In genomic region chr22:49046546-49047305, GRCh38 we compare ENCODE assay signal across 1 cellular context.
TF ChIP-seq lines count a peak whose summit lies in the region.

No MANE protein-coding gene starts in this region.

TF ChIP-seq in GM12878, 131 proteins besides CTCF, POLR2A, EP300 and RAD21 (continued from another document):
- TF ChIP-seq, protein P1, sequence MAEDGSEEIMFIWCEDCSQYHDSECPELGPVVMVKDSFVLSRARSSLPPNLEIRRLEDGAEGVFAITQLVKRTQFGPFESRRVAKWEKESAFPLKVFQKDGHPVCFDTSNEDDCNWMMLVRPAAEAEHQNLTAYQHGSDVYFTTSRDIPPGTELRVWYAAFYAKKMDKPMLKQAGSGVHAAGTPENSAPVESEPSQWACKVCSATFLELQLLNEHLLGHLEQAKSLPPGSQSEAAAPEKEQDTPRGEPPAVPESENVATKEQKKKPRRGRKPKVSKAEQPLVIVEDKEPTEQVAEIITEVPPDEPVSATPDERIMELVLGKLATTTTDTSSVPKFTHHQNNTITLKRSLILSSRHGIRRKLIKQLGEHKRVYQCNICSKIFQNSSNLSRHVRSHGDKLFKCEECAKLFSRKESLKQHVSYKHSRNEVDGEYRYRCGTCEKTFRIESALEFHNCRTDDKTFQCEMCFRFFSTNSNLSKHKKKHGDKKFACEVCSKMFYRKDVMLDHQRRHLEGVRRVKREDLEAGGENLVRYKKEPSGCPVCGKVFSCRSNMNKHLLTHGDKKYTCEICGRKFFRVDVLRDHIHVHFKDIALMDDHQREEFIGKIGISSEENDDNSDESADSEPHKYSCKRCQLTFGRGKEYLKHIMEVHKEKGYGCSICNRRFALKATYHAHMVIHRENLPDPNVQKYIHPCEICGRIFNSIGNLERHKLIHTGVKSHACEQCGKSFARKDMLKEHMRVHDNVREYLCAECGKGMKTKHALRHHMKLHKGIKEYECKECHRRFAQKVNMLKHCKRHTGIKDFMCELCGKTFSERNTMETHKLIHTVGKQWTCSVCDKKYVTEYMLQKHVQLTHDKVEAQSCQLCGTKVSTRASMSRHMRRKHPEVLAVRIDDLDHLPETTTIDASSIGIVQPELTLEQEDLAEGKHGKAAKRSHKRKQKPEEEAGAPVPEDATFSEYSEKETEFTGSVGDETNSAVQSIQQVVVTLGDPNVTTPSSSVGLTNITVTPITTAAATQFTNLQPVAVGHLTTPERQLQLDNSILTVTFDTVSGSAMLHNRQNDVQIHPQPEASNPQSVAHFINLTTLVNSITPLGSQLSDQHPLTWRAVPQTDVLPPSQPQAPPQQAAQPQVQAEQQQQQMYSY (CRISPR knock-in tag; IDR thresholded peaks at IDR 0.05), result no peak
- TF ChIP-seq POU2F2 (IDR thresholded peaks at IDR 0.05; ENCODE audit: borderline replicate concordance, low read depth, low read length), result no peak
- no peak for TF ChIP-seq EED (IDR thresholded peaks at IDR 0.05; ENCODE audit: low read depth)
- TF ChIP-seq STAT3 (IDR thresholded peaks at IDR 0.05; ENCODE audit: low read depth, low read length), result no peak
- no peak for TF ChIP-seq KDM1A (IDR thresholded peaks at IDR 0.05; ENCODE audit: borderline replicate concordance)
- TF ChIP-seq YY1 (IDR thresholded peaks at IDR 0.05; ENCODE audit: low read depth, low read length), result no peak
- no peak for TF ChIP-seq MXI1 (IDR thresholded peaks at IDR 0.05; ENCODE audit: low read depth, low read length)
